Comparison of ENCODE assay signal across 10 cellular contexts in genomic region chr17:75697651-75698291, GRCh38. TPM values are rescaled to one million over a fixed set of nuclear protein-coding genes. Genes with fewer than 3 reads are reported as not detected.
A peak's percentile ranks its signal among the peaks of the same experiment; 100 is the strongest.
DNase-seq lines count a peak whose midpoint lies in the region; ATAC-seq and TF ChIP-seq lines count a peak whose summit lies in the region.
"Had no signal": no experiment of that assay in that cellular context is flagged by ENCODE, and none has a peak within 500 bp of the region (broad histone marks: within the 10 kb centered on the region; RNA-seq: fewer than 3 reads in every experiment).

No MANE protein-coding gene starts in this region.

- no peak for DNase-seq in Caco-2
- peak in 42 of 51 donors; percentile 9 to 88 (median 62) for DNase-seq in hypothalamus (lab: John Stamatoyannopoulos, UW)
- no peak for DNase-seq in progenitor cell of endocrine pancreas (ENCODE audit: low spot score, unreplicated experiment)
- DNase-seq in CD8-positive, alpha-beta T cell, result no peak
- no peak for DNase-seq in NCI-H2029 treated with DMSO at 0.1 percent for 48 hours (lab: John Stamatoyannopoulos, UW)
- DNase-seq in ACHN, result no peak
- DNase-seq: activated CD4-positive, alpha-beta memory T cell treated with anti-CD3 and anti-CD28 coated beads, Interleukin-2, amount 10 ng/mL, durations not matched to agents 7 days and 5 days had no signal

- peaks cover 4% of the 10 kb centered on the region; the same call in 1 of the 2 replicates for H3K36me3 ChIP-seq in Caco-2 (ENCODE audit: control insufficient read depth, insufficient read depth, low read length)
- H3K36me3 ChIP-seq in CD8-positive, alpha-beta T cell (ENCODE audit: insufficient read depth, low read length), result peaks cover 57% of the 10 kb centered on the region

- H3K27ac ChIP-seq in angular gyrus (ENCODE audit: low read depth, low read length), result peak overlapping the region; percentile 98
- no peak overlapping the region for H3K27ac ChIP-seq in CD8-positive, alpha-beta T cell (ENCODE audit: low read depth, low read length)
- H3K27ac ChIP-seq: SK-N-MC had no signal

- POLR2A ChIA-PET in Caco-2 (lab: Charles Lee), result interaction anchor here (0.5 kb wide), 1 partner anchor 587 kb away, joined by 6 read pairs; no protein-coding TSS in a partner anchor
- POLR2A ChIA-PET in CD8-positive, alpha-beta T cell (lab: Charles Lee), result no interaction called here

- intact Hi-C loops in Caco-2 (cut with micrococcal nuclease; ENCODE audit: unreplicated experiment), result no loop called here
- intact Hi-C loops in CD8-positive, alpha-beta T cell (cut with DNase I, micrococcal nuclease), result no loop called here

- in situ Hi-C loops in ACHN (cut with HindIII; ENCODE audit: low pct_ligation_motif_present, low pct_unique_long_range_greater_than_20kb, low sequenced_read_pairs), result no loop called here

- no peak for ATAC-seq in GM21825 (IDR thresholded peaks at IDR 0.05; ENCODE audit: unreplicated experiment)
- no peak for ATAC-seq in CD8-positive, alpha-beta T cell

- BruUV-seq in Caco-2 (replicated peaks; lab: Mats Ljungman, UMichigan), result no TSS peak

- TF ChIP-seq CTCF in Caco-2 (IDR thresholded peaks at IDR 0.05; ENCODE audit: insufficient read depth in 1 of 2, low read depth in 1 of 2, low read length in 1 of 2, severe bottlenecking in 1 of 2, unreplicated experiment in 1 of 2) (no peak), progenitor cell of endocrine pancreas (IDR thresholded peaks at IDR 0.05; ENCODE audit: unreplicated experiment) (no peak)
- no peak for TF ChIP-seq CTCF in CD8-positive, alpha-beta T cell (IDR thresholded peaks at IDR 0.05)

- no peaks in the 10 kb centered on the region for H3K27me3 ChIP-seq in Caco-2 (replicated peaks; ENCODE audit: control insufficient read depth, insufficient read depth, low read length)
- H3K27me3 ChIP-seq in CD8-positive, alpha-beta T cell (ENCODE audit: insufficient read depth, low read length), result no peaks in the 10 kb centered on the region

- no peak overlapping the region for H3K4me3 ChIP-seq in Caco-2 (ENCODE audit: low read depth, low read length)
- H3K4me3 ChIP-seq in CD8-positive, alpha-beta T cell (ENCODE audit: low read depth, low read length), result no peak overlapping the region
- H3K4me3 ChIP-seq: SK-N-MC had no signal

- peaks cover 35% of the 10 kb centered on the region for H3K4me1 ChIP-seq in Caco-2
- no peaks in the 10 kb centered on the region for H3K4me1 ChIP-seq in CD8-positive, alpha-beta T cell (ENCODE audit: insufficient read depth, low read length)

- H3K27me3 Mint-ChIP-seq in Caco-2 (ENCODE audit: insufficient read depth, unreplicated experiment), result no peaks in the 10 kb centered on the region
- H3K27me3 Mint-ChIP-seq in progenitor cell of endocrine pancreas, result no peaks in the 10 kb centered on the region
- no peaks in the 10 kb centered on the region for H3K27me3 Mint-ChIP-seq in CD8-positive, alpha-beta T cell (ENCODE audit: low read depth)
- H3K27me3 Mint-ChIP-seq: activated CD4-positive, alpha-beta memory T cell treated with anti-CD3 and anti-CD28 coated beads, Interleukin-2, amount 10 ng/mL, durations not matched to agents 7 days and 5 days had no signal

- CTCF ChIA-PET in Caco-2 (lab: Charles Lee), result no interaction called here
- CTCF ChIA-PET in CD8-positive, alpha-beta T cell (lab: Charles Lee), result interaction anchor here (0.7 to 1.5 kb wide), 4 partner anchors 51 to 147 kb away, joined by 3 to 4 read pairs (median 3); partner anchors contain the start of gene SMIM5

- H3K27ac Mint-ChIP-seq in Caco-2 (ENCODE audit: unreplicated experiment), result peak overlapping the region; percentile 22
- peak overlapping the region; percentile 85 for H3K27ac Mint-ChIP-seq in progenitor cell of endocrine pancreas
- H3K27ac Mint-ChIP-seq in CD8-positive, alpha-beta T cell, result no peak overlapping the region
- H3K27ac Mint-ChIP-seq: activated CD4-positive, alpha-beta memory T cell treated with anti-CD3 and anti-CD28 coated beads, Interleukin-2, amount 10 ng/mL, durations not matched to agents 7 days and 5 days had no signal

- H3K36me3 Mint-ChIP-seq in Caco-2 (ENCODE audit: insufficient read depth, unreplicated experiment), result peaks cover 88% of the 10 kb centered on the region
- peaks cover 17% of the 10 kb centered on the region for H3K36me3 Mint-ChIP-seq in progenitor cell of endocrine pancreas (ENCODE audit: insufficient read depth)
- peaks cover 81% of the 10 kb centered on the region for H3K36me3 Mint-ChIP-seq in CD8-positive, alpha-beta T cell

- H3K4me3 Mint-ChIP-seq in Caco-2 (ENCODE audit: unreplicated experiment) (no peak overlapping the region), progenitor cell of endocrine pancreas (ENCODE audit: low read depth) (no peak overlapping the region)
- no peak overlapping the region for H3K4me3 Mint-ChIP-seq in CD8-positive, alpha-beta T cell
- H3K4me3 Mint-ChIP-seq: activated CD4-positive, alpha-beta memory T cell treated with anti-CD3 and anti-CD28 coated beads, Interleukin-2, amount 10 ng/mL, durations not matched to agents 7 days and 5 days had no signal

- H3K9me3 Mint-ChIP-seq in Caco-2 (ENCODE audit: unreplicated experiment), result no peaks in the 10 kb centered on the region
- no peaks in the 10 kb centered on the region for H3K9me3 Mint-ChIP-seq in progenitor cell of endocrine pancreas (ENCODE audit: low read depth)
- H3K9me3 Mint-ChIP-seq in CD8-positive, alpha-beta T cell, result no peaks in the 10 kb centered on the region
- H3K9me3 Mint-ChIP-seq: activated CD4-positive, alpha-beta memory T cell treated with anti-CD3 and anti-CD28 coated beads, Interleukin-2, amount 10 ng/mL, durations not matched to agents 7 days and 5 days had no signal

- peaks cover 38% of the 10 kb centered on the region for H3K4me1 Mint-ChIP-seq in Caco-2 (ENCODE audit: low read depth, unreplicated experiment)
- peaks cover 12% of the 10 kb centered on the region for H3K4me1 Mint-ChIP-seq in progenitor cell of endocrine pancreas (ENCODE audit: low read depth)
- no peaks in the 10 kb centered on the region for H3K4me1 Mint-ChIP-seq in CD8-positive, alpha-beta T cell (ENCODE audit: low read depth)
- H3K4me1 Mint-ChIP-seq: activated CD4-positive, alpha-beta memory T cell treated with anti-CD3 and anti-CD28 coated beads, Interleukin-2, amount 10 ng/mL, durations not matched to agents 7 days and 5 days had no signal

- no peaks in the 10 kb centered on the region for H3K9me3 ChIP-seq in Caco-2
- H3K9me3 ChIP-seq in CD8-positive, alpha-beta T cell (ENCODE audit: low read length), result no peaks in the 10 kb centered on the region

RNA-seq across cellular contexts. Expression of gene ITGB4, which starts 23.5 kb away (rescaled TPM):
- 50.8 and 55.4 TPM in 2 replicates for total RNA-seq in Caco-2 (2022)
- 9.7 and 14.8 TPM in 2 replicates for total RNA-seq in progenitor cell of endocrine pancreas
- 1 to 10 TPM; 1.2 to 2.3 TPM for total RNA-seq in CD8-positive, alpha-beta T cell

RNA-seq across cellular contexts. Expression of gene SAP30BP, which starts 30.6 kb away (rescaled TPM):
- total RNA-seq in Caco-2 (2022) (119 and 126 TPM in 2 replicates), progenitor cell of endocrine pancreas (102 and 103 TPM in 2 replicates)
- total RNA-seq in CD8-positive, alpha-beta T cell, result 100 to 1,000 TPM; 303 to 305 TPM

RNA-seq across cellular contexts. Expression of gene RECQL5, which starts 30.8 kb away (rescaled TPM):
- total RNA-seq in Caco-2 (2022), result 67.0 and 67.7 TPM in 2 replicates
- 66.8 and 67.7 TPM in 2 replicates for total RNA-seq in progenitor cell of endocrine pancreas
- 10 to 100 TPM; 11.2 to 13.2 TPM for total RNA-seq in CD8-positive, alpha-beta T cell

Comparison
In these comparisons a context has a peak if more than half of its experiments do, and no peak if none do; other contexts are left out.
1. DNase-seq: peak in hypothalamus (42 of 51); none in Caco-2 (0 of 2), progenitor cell of endocrine pancreas (single experiment), CD8-positive, alpha-beta T cell (0 of 7), NCI-H2029 treated with DMSO at 0.1 percent for 48 hours (single experiment) and ACHN (single experiment).